ENCODE assay signal across 8 cellular contexts in genomic region chr12:11746024-11746771, GRCh38.
DNase-seq lines count a peak whose midpoint lies in the region; ATAC-seq and TF ChIP-seq lines count a peak whose summit lies in the region.

No MANE protein-coding gene starts in this region.

- H3K9me3 ChIP-seq in Loucy (ENCODE audit: insufficient read depth, low read depth, low read length) (no peaks in the 10 kb centered on the region), breast epithelium (no peaks in the 10 kb centered on the region)

- peaks cover 100% of the 10 kb centered on the region for H3K79me2 ChIP-seq in Loucy (ENCODE audit: insufficient read depth, low read length)

- peak overlapping the region; percentile 31 for H3K4me2 ChIP-seq in Loucy (ENCODE audit: low read depth, low read length, poor library complexity, severe bottlenecking)

- H4K20me1 ChIP-seq in Loucy (ENCODE audit: insufficient read depth, low read length, poor library complexity, severe bottlenecking): peaks cover 33% of the 10 kb centered on the region

- intact Hi-C loops in breast epithelium (cut with DNase I; ENCODE audit: low total_unique reads) (no loop called here), sciatic nerve (cut with DNase I) (no loop called here)

- peak overlapping the region; percentile 32 for H3K9ac ChIP-seq in Loucy (ENCODE audit: low read depth, low read length, poor library complexity, severe bottlenecking)

- peak; percentile 50 for ATAC-seq in sciatic nerve
- no peak for ATAC-seq in GM19467 (IDR thresholded peaks at IDR 0.05; ENCODE audit: unreplicated experiment)
- no peak for ATAC-seq in GM21360 (IDR thresholded peaks at IDR 0.05; ENCODE audit: unreplicated experiment)
- ATAC-seq in GM18873 (IDR thresholded peaks at IDR 0.05; ENCODE audit: low FRiP score, unreplicated experiment): no peak

- TF ChIP-seq CTCF in Loucy (conservative IDR thresholded peaks at IDR 0.05; ENCODE audit: low read length) (no peak), breast epithelium (IDR thresholded peaks at IDR 0.05) (no peak)

- peak overlapping the region; percentile 40 to 59 for H3K27ac ChIP-seq in breast epithelium

- no peak for DNase-seq in breast epithelium (ENCODE audit: low spot score in 2 of 2)
- no peak for DNase-seq in sciatic nerve (ENCODE audit: low spot score)
- no peak for DNase-seq in HT-29 (ENCODE audit: low spot score)

- H3K9me2 ChIP-seq in Loucy (replicated peaks; ENCODE audit: low read depth, low read length): no peaks in the 10 kb centered on the region

- no peak overlapping the region for H2AFZ ChIP-seq in Loucy (ENCODE audit: low read length)

- TF ChIP-seq POLR2A in GM19193 (IDR thresholded peaks at IDR 0.05; ENCODE audit: extremely low read depth, insufficient read depth, insufficient read length) (peak; percentile 19), breast epithelium (IDR thresholded peaks at IDR 0.05) (no peak)

- H3K4me3 ChIP-seq in Loucy (ENCODE audit: low read length, poor library complexity, severe bottlenecking): no peak overlapping the region
- no peak overlapping the region for H3K4me3 ChIP-seq in breast epithelium

- H3K36me3 ChIP-seq in Loucy (ENCODE audit: insufficient read depth, low read length): peaks cover 11% of the 10 kb centered on the region; the same call in 1 of the 2 replicates
- no peaks in the 10 kb centered on the region for H3K36me3 ChIP-seq in breast epithelium

- no peaks in the 10 kb centered on the region for H3F3A ChIP-seq in Loucy (ENCODE audit: low read depth)

- peaks cover 28% of the 10 kb centered on the region for H3K4me1 ChIP-seq in Loucy (ENCODE audit: insufficient read depth, low read length, poor library complexity, severe bottlenecking)
- peaks cover 0 to 11% of the 10 kb centered on the region in 2 donors for H3K4me1 ChIP-seq in breast epithelium

- H3K27me3 ChIP-seq in Loucy (ENCODE audit: insufficient read depth, low read length, poor library complexity, severe bottlenecking): no peaks in the 10 kb centered on the region
- H3K27me3 ChIP-seq in breast epithelium: no peaks in the 10 kb centered on the region
